Comparison of ENCODE assay signal across 24 cellular contexts in genomic region chr2:84202166-84202565, GRCh38.
"Had no signal": no experiment of that assay in that cellular context is flagged by ENCODE, and none has a peak within 500 bp of the region (broad histone marks: within the 10 kb centered on the region; RNA-seq: fewer than 3 reads in every experiment).

No MANE protein-coding gene starts in this region.

- DNase-seq: activated CD4-positive, alpha-beta memory T cell treated with anti-CD3 and anti-CD28 coated beads, Interleukin-2, amount 10 ng/mL, durations not matched to agents 7 days and 5 days; activated CD4-positive, alpha-beta T cell treated with anti-CD3 and anti-CD28 coated beads for 1 hour; activated CD4-positive, alpha-beta T cell treated with anti-CD3 and anti-CD28 coated beads for 4 hours; activated CD4-positive, alpha-beta T cell treated with anti-CD3 and anti-CD28 coated beads, Interleukin-2, amount 10 ng/mL, durations not matched to agents 7 days and 5 days; activated CD4-positive, alpha-beta T cell treated with anti-CD3 and anti-CD28 coated beads, Interleukin-2, amount 50 U/mL, for 4 hours; activated CD8-positive, alpha-beta memory T cell treated with anti-CD3 and anti-CD28 coated beads, Interleukin-2, amount 50 U/mL, for 48 hours; activated gamma-delta T cell; activated naive CD4-positive, alpha-beta T cell; activated naive CD4-positive, alpha-beta T cell treated with anti-CD3 and anti-CD28 coated beads, Interleukin-2, amount 10 ng/mL, durations not matched to agents 7 days and 5 days; activated naive CD8-positive, alpha-beta T cell treated with anti-CD3 and anti-CD28 coated beads, Interleukin-2, amount 10 ng/mL, durations not matched to agents 7 days and 5 days; activated T-cell treated with anti-CD3 and anti-CD28 coated beads for 4 hours; activated T-cell treated with anti-CD3 and anti-CD28 coated beads, Interleukin-2, amount 50 U/mL, for 24 hours; activated T-cell treated with anti-CD3 and anti-CD28 coated beads, Interleukin-2, amount 50 U/mL, for 72 hours; central memory CD4-positive, alpha-beta T cell; cerebellar nuclear complex; colonic mucosa; effector CD8-positive, alpha-beta T cell; esophagus squamous epithelium; foreskin melanocyte; head of caudate nucleus; T-helper 17 cell had no signal

- ATAC-seq: activated naive CD4-positive, alpha-beta T cell treated with anti-CD3 and anti-CD28 coated beads, Interleukin-2, amount 50 U/mL, for 72 hours; activated T-cell treated with anti-CD3 and anti-CD28 coated beads, Interleukin-2, amount 50 U/mL, for 72 hours; gastroesophageal sphincter; T-helper 17 cell; WTC11 had no signal
